7 cellular contexts compared by ENCODE assay signal in the genomic region with DNA sequence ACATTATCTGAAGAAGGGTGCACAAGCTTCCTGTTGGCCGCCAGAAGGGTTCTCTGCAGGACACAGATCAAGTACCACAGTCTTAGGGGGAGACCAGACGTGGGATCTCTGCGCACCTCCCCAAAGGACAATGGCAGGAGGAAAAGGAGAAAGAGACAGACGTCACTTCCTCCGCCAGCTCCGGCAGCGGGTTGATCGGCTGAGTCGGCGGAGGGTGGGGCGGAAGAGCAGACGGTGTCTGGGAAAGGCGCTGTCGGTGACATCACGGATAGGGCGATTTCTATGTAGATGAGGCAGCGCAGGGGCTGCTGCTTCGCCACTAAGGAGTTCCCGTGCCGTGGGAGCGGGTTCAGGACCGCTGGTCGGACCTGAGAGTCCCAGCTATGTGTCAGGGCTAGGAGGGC. TPM values are rescaled to one million over a fixed set of nuclear protein-coding genes. Genes with fewer than 3 reads are reported as not detected.
DNase-seq lines count a peak whose midpoint lies in the region; ATAC-seq, FAIRE-seq and TF ChIP-seq lines count a peak whose summit lies in the region.
"Not testable (repeated sequence)": the region's sequence is repeated elsewhere in the genome, so short reads cannot be mapped to it uniquely, and the experiment has no call there.

No MANE protein-coding gene starts in this region.

- FAIRE-seq in bronchial epithelial cell (lab: Jason Lieb, UNC): not testable (repeated sequence)

- H3K27ac ChIP-seq in skin epidermis: peak overlapping the region; percentile 46 to 88 (median 79)

- not testable (repeated sequence) for H3K27me3 ChIP-seq in bronchial epithelial cell (ENCODE audit: control insufficient read depth, insufficient read depth, low read length)

- H3K4me3 ChIP-seq in bronchial epithelial cell (ENCODE audit: low read depth, low read length) (peak overlapping the region; percentile 12), skin epidermis (peak overlapping the region; percentile 29 to 50 (median 35))

- ATAC-seq in GM19351 (IDR thresholded peaks at IDR 0.05; ENCODE audit: unreplicated experiment) (peak; percentile 56), HG03442 (IDR thresholded peaks at IDR 0.05; ENCODE audit: unreplicated experiment) (peak; percentile 64)

- TF ChIP-seq CTCF in bronchial epithelial cell (IDR thresholded peaks at IDR 0.05; ENCODE audit: insufficient read depth, low read length, severe bottlenecking): not testable (repeated sequence)

- not testable (repeated sequence) for H3K36me3 ChIP-seq in bronchial epithelial cell (ENCODE audit: control insufficient read depth, insufficient read depth, low read length)

- DNase-seq in NCI-H526 treated with DMSO at 0.1 percent for 48 hours (lab: John Stamatoyannopoulos, UW) (peak; percentile 94), bronchial epithelial cell (ENCODE audit: low read depth) (peak; percentile 68), islet precursor cell (peak; percentile 87)
- peak; percentile 63 to 77 for DNase-seq in activated CD4-positive, alpha-beta T cell treated with anti-CD3 and anti-CD28 coated beads for 4 hours

RNA-seq across cellular contexts. Expression of a gene that starts 38.6 kb away (rescaled TPM):
- total RNA-seq in bronchial epithelial cell: not detected in 2 replicates

RNA-seq across cellular contexts. Expression of a gene that starts 49.4 kb away (rescaled TPM):
- total RNA-seq in bronchial epithelial cell: 29.0 and 29.7 TPM in 2 replicates

Comparison
In these comparisons a context has a peak if more than half of its experiments do, and no peak if none do; other contexts are left out.
1. Peak in every context shown above with its lines: DNase-seq, ATAC-seq, H3K4me3 ChIP-seq and H3K27ac ChIP-seq.